14 cellular contexts compared by ENCODE assay signal in genomic region chrX:3050523-3051175, GRCh38. TPM values are rescaled to one million over a fixed set of nuclear protein-coding genes. Genes with fewer than 3 reads are reported as not detected.
"Had no signal": no experiment of that assay in that cellular context is flagged by ENCODE, and none has a peak within 500 bp of the region (broad histone marks: within the 10 kb centered on the region; RNA-seq: fewer than 3 reads in every experiment).

No MANE protein-coding gene starts in this region.

RNA-seq across cellular contexts. Expression of gene ARSF, which starts 9.4 kb away (rescaled TPM):
- total RNA-seq: activated CD4-positive, alpha-beta memory T cell treated with anti-CD3 and anti-CD28 coated beads, Interleukin-2, amount 10 ng/mL, durations not matched to agents 7 days and 5 days; activated CD4-positive, alpha-beta T cell treated with anti-CD3 and anti-CD28 coated beads for 36 hours; activated CD4-positive, alpha-beta T cell treated with anti-CD3 and anti-CD28 coated beads, Interleukin-2, amount 10 ng/mL, durations not matched to agents 7 days and 5 days; activated CD8-positive, alpha-beta memory T cell treated with anti-CD3 and anti-CD28 coated beads, Interleukin-2, amount 10 ng/mL, durations not matched to agents 7 days and 5 days; activated CD8-positive, alpha-beta T cell treated with anti-CD3 and anti-CD28 coated beads, Interleukin-2, amount 10 ng/mL, durations not matched to agents 7 days and 5 days; activated naive CD8-positive, alpha-beta T cell treated with anti-CD3 and anti-CD28 coated beads, Interleukin-2, amount 10 ng/mL, durations not matched to agents 7 days and 5 days; activated T-helper 2 cell treated with anti-CD3 and anti-CD28 coated beads, Interferon-gamma antibody, Interleukin-2, Interleukin-4, amounts not matched to agents 10 μg/mL and 5 μg/mL and 100 μg/mL, durations not matched to agents 14 hours and 24 hours and 36 hours; ascending aorta; cardiac septum; T-cell; T-helper 1 cell treated with Interleukin-12 subunit alpha and Interleukin-12 subunit beta and Interleukin-4 antibody, amounts not matched to agents 30 ng/mL and 1 ng/mL, for 36 hours; T-helper 17 cell; T-helper 2 cell treated with Interferon-gamma antibody and Interleukin-4, amounts not matched to agents 100 ng/mL and 5 ng/mL, for 36 hours; WTC11 had no signal

RNA-seq across cellular contexts. Expression of gene ARSH, which starts 44.3 kb away (rescaled TPM):
- total RNA-seq: activated CD4-positive, alpha-beta memory T cell treated with anti-CD3 and anti-CD28 coated beads, Interleukin-2, amount 10 ng/mL, durations not matched to agents 7 days and 5 days; activated CD4-positive, alpha-beta T cell treated with anti-CD3 and anti-CD28 coated beads for 36 hours; activated CD4-positive, alpha-beta T cell treated with anti-CD3 and anti-CD28 coated beads, Interleukin-2, amount 10 ng/mL, durations not matched to agents 7 days and 5 days; activated CD8-positive, alpha-beta memory T cell treated with anti-CD3 and anti-CD28 coated beads, Interleukin-2, amount 10 ng/mL, durations not matched to agents 7 days and 5 days; activated CD8-positive, alpha-beta T cell treated with anti-CD3 and anti-CD28 coated beads, Interleukin-2, amount 10 ng/mL, durations not matched to agents 7 days and 5 days; activated naive CD8-positive, alpha-beta T cell treated with anti-CD3 and anti-CD28 coated beads, Interleukin-2, amount 10 ng/mL, durations not matched to agents 7 days and 5 days; activated T-helper 2 cell treated with anti-CD3 and anti-CD28 coated beads, Interferon-gamma antibody, Interleukin-2, Interleukin-4, amounts not matched to agents 10 μg/mL and 5 μg/mL and 100 μg/mL, durations not matched to agents 14 hours and 24 hours and 36 hours; ascending aorta; cardiac septum; T-cell; T-helper 1 cell treated with Interleukin-12 subunit alpha and Interleukin-12 subunit beta and Interleukin-4 antibody, amounts not matched to agents 30 ng/mL and 1 ng/mL, for 36 hours; T-helper 17 cell; T-helper 2 cell treated with Interferon-gamma antibody and Interleukin-4, amounts not matched to agents 100 ng/mL and 5 ng/mL, for 36 hours; WTC11 had no signal
